In genomic region chr19:41431426-41432386, GRCh38 we compare ENCODE assay signal across 8 cellular contexts. TPM values are rescaled to one million over a fixed set of nuclear protein-coding genes. Genes with fewer than 3 reads are reported as not detected.
DNase-seq lines count a peak whose midpoint lies in the region; ATAC-seq and TF ChIP-seq lines count a peak whose summit lies in the region.

No MANE protein-coding gene starts in this region.

- peak in 1 of 3 donors; percentile 44 for DNase-seq in CD4-positive, CD25-positive, alpha-beta regulatory T cell
- DNase-seq in astrocyte of the hippocampus (ENCODE audit: low read depth, low spot score) (peak; percentile 43), NCI-H146 (lab: John Stamatoyannopoulos, UW) (no peak)

- no peak overlapping the region for H3K4me3 ChIP-seq in CD4-positive, CD25-positive, alpha-beta regulatory T cell (ENCODE audit: low read depth, low read length)
- H3K4me3 ChIP-seq in liver (ENCODE audit: low read depth in 1 of 3, low read length in 3 of 3), result no peak overlapping the region

- 57% methylated on average over 23 of the region's 23 CpGs for WGBS in liver

- H3K4me1 Mint-ChIP-seq in CD4-positive, CD25-positive, alpha-beta regulatory T cell, result peaks cover 7 to 25% (median 12%) of the 10 kb centered on the region in 4 donors

- H3K36me3 Mint-ChIP-seq in CD4-positive, CD25-positive, alpha-beta regulatory T cell, result peaks cover 17% of the 10 kb centered on the region

- H3K27ac ChIP-seq in CD4-positive, CD25-positive, alpha-beta regulatory T cell (ENCODE audit: insufficient read depth, low read length, poor library complexity, severe bottlenecking), result no peak overlapping the region
- peak overlapping the region; percentile 3 to 70 for H3K27ac ChIP-seq in liver (ENCODE audit: low read depth in 1 of 2, low read length in 2 of 2)

- TF ChIP-seq RAD21 in Ishikawa (IDR thresholded peaks at IDR 0.05; ENCODE audit: low read depth) (peak; percentile 26; the same call in 1 of the 2 replicates), liver (IDR thresholded peaks at IDR 0.05) (peak; percentile 70 to 76)

- H3K9me3 ChIP-seq in CD4-positive, CD25-positive, alpha-beta regulatory T cell (ENCODE audit: control insufficient read depth in 2 of 2, low read length in 2 of 2), result no peaks in the 10 kb centered on the region
- H3K9me3 ChIP-seq in liver (ENCODE audit: control insufficient read depth in 4 of 4, low read length in 3 of 4), result no peaks in the 10 kb centered on the region

- H3K4me1 ChIP-seq in CD4-positive, CD25-positive, alpha-beta regulatory T cell (ENCODE audit: control insufficient read depth, insufficient read depth, low read length, poor library complexity, severe bottlenecking), result peaks cover 13% of the 10 kb centered on the region
- peaks cover 0 to 20% (median 15%) of the 10 kb centered on the region in 4 donors for H3K4me1 ChIP-seq in liver (ENCODE audit: control insufficient read depth in 4 of 4, insufficient read depth in 4 of 4, low read length in 3 of 4)

- peaks cover 25% of the 10 kb centered on the region for H3K36me3 ChIP-seq in CD4-positive, CD25-positive, alpha-beta regulatory T cell (ENCODE audit: control insufficient read depth, insufficient read depth, low read length)
- peaks cover 0 to 20% (median 3%) of the 10 kb centered on the region in 4 donors for H3K36me3 ChIP-seq in liver (ENCODE audit: control insufficient read depth in 4 of 4, insufficient read depth in 3 of 4, low read depth in 1 of 4, low read length in 3 of 4)

- no peak for TF ChIP-seq EP300 in Ishikawa (IDR thresholded peaks at IDR 0.05; ENCODE audit: borderline replicate concordance)

- H3K9ac ChIP-seq in liver (ENCODE audit: low read depth in 1 of 2, low read length in 2 of 2), result no peak overlapping the region

- no peak for ATAC-seq in CD4-positive, CD25-positive, alpha-beta regulatory T cell (ENCODE audit: low read depth in 2 of 2)
- ATAC-seq in GM19455 (IDR thresholded peaks at IDR 0.05; ENCODE audit: unreplicated experiment) (no peak), HG03520 (IDR thresholded peaks at IDR 0.05; ENCODE audit: unreplicated experiment) (no peak), HG02870 (IDR thresholded peaks at IDR 0.05; ENCODE audit: unreplicated experiment) (no peak)

- H3K9me3 Mint-ChIP-seq in CD4-positive, CD25-positive, alpha-beta regulatory T cell, result no peaks in the 10 kb centered on the region

- peak overlapping the region in 1 of 4 donors; percentile 34 for H3K4me3 Mint-ChIP-seq in CD4-positive, CD25-positive, alpha-beta regulatory T cell

- H3K27ac Mint-ChIP-seq in CD4-positive, CD25-positive, alpha-beta regulatory T cell, result peak overlapping the region in 2 of 3 donors; percentile 20 to 36

- peak; percentile 33 for TF ChIP-seq CTCF in liver (IDR thresholded peaks at IDR 0.05; ENCODE audit: low read depth, low read length, missing input control)

- H3K27me3 ChIP-seq in CD4-positive, CD25-positive, alpha-beta regulatory T cell (ENCODE audit: control insufficient read depth, insufficient read depth, low read length), result no peaks in the 10 kb centered on the region
- H3K27me3 ChIP-seq in liver (ENCODE audit: control insufficient read depth in 4 of 4, insufficient read depth in 4 of 4, low read length in 3 of 4), result no peaks in the 10 kb centered on the region

- no peaks in the 10 kb centered on the region for H3K27me3 Mint-ChIP-seq in CD4-positive, CD25-positive, alpha-beta regulatory T cell

TF ChIP-seq in Ishikawa, 13 proteins besides CTCF, POLR2A, EP300 and RAD21 (continues in another document):
- TF ChIP-seq TAF1 (IDR thresholded peaks at IDR 0.05; ENCODE audit: low read depth) (no peak), REST (IDR thresholded peaks at IDR 0.05; ENCODE audit: low read depth) (no peak), TCF12 (IDR thresholded peaks at IDR 0.05; ENCODE audit: low read depth) (no peak), NFIC (IDR thresholded peaks at IDR 0.05) (no peak), TEAD4 (IDR thresholded peaks at IDR 0.05) (no peak), CEBPB (IDR thresholded peaks at IDR 0.05) (no peak), EGR1 (IDR thresholded peaks at IDR 0.05) (no peak), CREB1 (IDR thresholded peaks at IDR 0.05; ENCODE audit: low read depth) (no peak)

TF ChIP-seq in liver, 16 proteins besides CTCF, POLR2A, EP300 and RAD21:
- TF ChIP-seq TAF1 (conservative IDR thresholded peaks at IDR 0.05), result no peak
- no peak for TF ChIP-seq ATF3 (IDR thresholded peaks at IDR 0.05)
- TF ChIP-seq FOXA2 (IDR thresholded peaks at IDR 0.05), result peak; percentile 17
- peak; percentile 29 to 55 for TF ChIP-seq HNF4A (conservative IDR thresholded peaks at IDR 0.05)
- no peak for TF ChIP-seq GABPA (IDR thresholded peaks at IDR 0.05 in 1 of 2, conservative IDR thresholded peaks at IDR 0.05 in 1 of 2)
- TF ChIP-seq YY1 (IDR thresholded peaks at IDR 0.05), result peak; percentile 95
- TF ChIP-seq ZBTB33 (IDR thresholded peaks at IDR 0.05), result no peak
- peak; percentile 82 to 83 for TF ChIP-seq RXRA (IDR thresholded peaks at IDR 0.05)
- no peak for TF ChIP-seq MAX (IDR thresholded peaks at IDR 0.05)
- TF ChIP-seq SP1 (IDR thresholded peaks at IDR 0.05), result peak; percentile 78
- TF ChIP-seq REST (IDR thresholded peaks at IDR 0.05), result no peak
- TF ChIP-seq NR2F2 (IDR thresholded peaks at IDR 0.05), result no peak
- TF ChIP-seq FOXA1 (IDR thresholded peaks at IDR 0.05), result no peak
- TF ChIP-seq EGR1 (IDR thresholded peaks at IDR 0.05; ENCODE audit: low read depth in 2 of 2), result no peak

RNA-seq across cellular contexts. Expression of gene B3GNT8, which starts 4.5 kb away (rescaled TPM):
- 0.67 TPM for total RNA-seq in CD4-positive, CD25-positive, alpha-beta regulatory T cell
- polyA plus RNA-seq in CD4-positive, CD25-positive, alpha-beta regulatory T cell, result 1 to 10 TPM in 1 of 4 donors, under 1 TPM in 3; 0.45 to 1.0 (median 0.59) TPM
- total RNA-seq in liver, result 1 to 10 TPM in 1 of 2 donors, under 1 TPM in 1; 0.50 to 2.3 TPM
- polyA plus RNA-seq in liver, result under 1 TPM; 0.14 to 0.82 TPM

RNA-seq across cellular contexts. Expression of gene DMAC2, which starts 8.0 kb away (rescaled TPM):
- 26.8 TPM for total RNA-seq in CD4-positive, CD25-positive, alpha-beta regulatory T cell
- polyA plus RNA-seq in CD4-positive, CD25-positive, alpha-beta regulatory T cell, result 10 to 100 TPM; 46.2 to 58.6 (median 48.6) TPM
- total RNA-seq in liver, result 10 to 100 TPM; 17.1 to 19.7 TPM
- polyA plus RNA-seq in liver, result 10 to 100 TPM; 28.6 to 28.8 TPM

RNA-seq across cellular contexts. Expression of gene ERICH4, which starts 11.2 kb away (rescaled TPM):
- not detected for total RNA-seq in CD4-positive, CD25-positive, alpha-beta regulatory T cell
- polyA plus RNA-seq in CD4-positive, CD25-positive, alpha-beta regulatory T cell, result not detected
- total RNA-seq in liver, result not detected
- not detected for polyA plus RNA-seq in liver

RNA-seq across cellular contexts. Expression of gene BCKDHA, which starts 34.1 kb away (rescaled TPM):
- 14.3 TPM for total RNA-seq in CD4-positive, CD25-positive, alpha-beta regulatory T cell
- 10 to 100 TPM; 55.8 to 66.0 (median 61.9) TPM for polyA plus RNA-seq in CD4-positive, CD25-positive, alpha-beta regulatory T cell
- 10 to 100 TPM; 38.5 to 43.1 TPM for total RNA-seq in liver
- polyA plus RNA-seq in liver, result 10 to 100 TPM; 84.3 to 91.4 TPM

RNA-seq across cellular contexts. Expression of gene EXOSC5, which starts 34.5 kb away (rescaled TPM):
- 13.9 TPM for total RNA-seq in CD4-positive, CD25-positive, alpha-beta regulatory T cell
- polyA plus RNA-seq in CD4-positive, CD25-positive, alpha-beta regulatory T cell, result 10 to 100 TPM; 46.1 to 65.3 (median 58.6) TPM
- total RNA-seq in liver, result 10 to 100 TPM in 1 of 2 donors, 1 to 10 TPM in 1; 8.3 to 11.5 TPM
- polyA plus RNA-seq in liver, result 10 to 100 TPM; 26.2 to 26.7 TPM
